25 cellular contexts compared by ENCODE assay signal in genomic region chr7:101975046-101975445, GRCh38.
DNase-seq lines count a peak whose midpoint lies in the region; ATAC-seq and TF ChIP-seq lines count a peak whose summit lies in the region.
"Had no signal": no experiment of that assay in that cellular context is flagged by ENCODE, and none has a peak within 500 bp of the region (broad histone marks: within the 10 kb centered on the region; RNA-seq: fewer than 3 reads in every experiment).

No MANE protein-coding gene starts in this region.

- H3K36me3 Mint-ChIP-seq in activated naive CD4-positive, alpha-beta T cell treated with anti-CD3 and anti-CD28 coated beads, Interleukin-2, amount 50 U/mL, for 24 hours = peaks cover 10% of the 10 kb centered on the region
- H3K36me3 Mint-ChIP-seq in activated naive CD4-positive, alpha-beta T cell treated with anti-CD3 and anti-CD28 coated beads, Interleukin-2, amount 10 ng/mL, durations not matched to agents 7 days and 5 days = no peaks in the 10 kb centered on the region
- peaks cover 25% of the 10 kb centered on the region for H3K36me3 Mint-ChIP-seq in endodermal cell (ENCODE audit: low read depth)
- peaks cover 17 to 27% of the 10 kb centered on the region in 2 donors for H3K36me3 Mint-ChIP-seq in stimulated activated naive B cell treated with anti-CD40 and anti-IgM and Interleukin-4, amounts not matched to agents 10 μg/mL and 1 μg/mL and 100 μg/mL, for 72 hours

- no peaks in the 10 kb centered on the region for H3K27me3 Mint-ChIP-seq in activated naive CD4-positive, alpha-beta T cell treated with anti-CD3 and anti-CD28 coated beads, Interleukin-2, amount 50 U/mL, for 24 hours
- H3K27me3 Mint-ChIP-seq in activated naive CD4-positive, alpha-beta T cell treated with anti-CD3 and anti-CD28 coated beads, Interleukin-2, amount 10 ng/mL, durations not matched to agents 7 days and 5 days = no peaks in the 10 kb centered on the region
- H3K27me3 Mint-ChIP-seq in endodermal cell (ENCODE audit: insufficient read depth) = no peaks in the 10 kb centered on the region
- no peaks in the 10 kb centered on the region for H3K27me3 Mint-ChIP-seq in stimulated activated naive B cell treated with anti-CD40 and anti-IgM and Interleukin-4, amounts not matched to agents 10 μg/mL and 1 μg/mL and 100 μg/mL, for 72 hours

- H3K4me3 Mint-ChIP-seq in activated naive CD4-positive, alpha-beta T cell treated with anti-CD3 and anti-CD28 coated beads, Interleukin-2, amount 50 U/mL, for 24 hours = no peak overlapping the region
- H3K4me3 Mint-ChIP-seq in activated naive CD4-positive, alpha-beta T cell treated with anti-CD3 and anti-CD28 coated beads, Interleukin-2, amount 10 ng/mL, durations not matched to agents 7 days and 5 days = no peak overlapping the region
- H3K4me3 Mint-ChIP-seq in endodermal cell = no peak overlapping the region
- H3K4me3 Mint-ChIP-seq in stimulated activated naive B cell treated with anti-CD40 and anti-IgM and Interleukin-4, amounts not matched to agents 10 μg/mL and 1 μg/mL and 100 μg/mL, for 72 hours = no peak overlapping the region
- H3K4me3 Mint-ChIP-seq: CD14-positive monocyte had no signal

- DNase-seq in activated naive CD4-positive, alpha-beta T cell treated with anti-CD3 and anti-CD28 coated beads, Interleukin-2, amount 10 ng/mL, durations not matched to agents 7 days and 5 days = no peak
- DNase-seq in endodermal cell (no peak), HPDE6-E6E7 (ENCODE audit: extremely low spot score) (no peak), brain microvascular endothelial cell (no peak), NCI-H2081 treated with DMSO at 0.1 percent for 48 hours (lab: John Stamatoyannopoulos, UW) (no peak)
- no peak for DNase-seq in stimulated activated naive B cell treated with anti-CD40 and anti-IgM and Interleukin-4, amounts not matched to agents 10 μg/mL and 1 μg/mL and 100 μg/mL, for 72 hours
- DNase-seq: DMS79 treated with DMSO at 0.1 percent for 48 hours, GOT3, HCEC 1CT, IMR-90, NCI-H1105 treated with DMSO at 0.1 percent for 48 hours, NCI-H2029 treated with DMSO at 0.1 percent for 48 hours, NCI-H2171, NCI-H345, NCI-H524 treated with DMSO at 0.1 percent for 48 hours, NCI-H82, PC-9, RPMI8226, SHP77 treated with DMSO at 0.1 percent for 48 hours had no signal

- peak overlapping the region; percentile 62 for H3K27ac ChIP-seq in OCI-LY1 (ENCODE audit: low read depth, low read length, poor library complexity, severe bottlenecking)
- H3K27ac ChIP-seq in endodermal cell (ENCODE audit: low read depth, low read length) = no peak overlapping the region
- H3K27ac ChIP-seq in brain microvascular endothelial cell = no peak overlapping the region
- H3K27ac ChIP-seq: 22Rv1, KMS-11, PC-9, SK-N-MC had no signal

- no peak overlapping the region for H2AFZ ChIP-seq in OCI-LY1 (ENCODE audit: low read length)
- H2AFZ ChIP-seq: PC-9 had no signal

- H3K4me1 ChIP-seq in OCI-LY1 (ENCODE audit: insufficient read depth, low read length, severe bottlenecking) = peaks cover 60% of the 10 kb centered on the region
- no peaks in the 10 kb centered on the region for H3K4me1 ChIP-seq in endodermal cell (ENCODE audit: control insufficient read depth, insufficient read depth, low read length)

- no peak overlapping the region for H3K4me2 ChIP-seq in OCI-LY1 (ENCODE audit: low read length)
- H3K4me2 ChIP-seq: KMS-11, PC-9 had no signal

- H4K20me1 ChIP-seq in OCI-LY1 (ENCODE audit: insufficient read depth, low read length) = no peaks in the 10 kb centered on the region

- H3K4me3 ChIP-seq in OCI-LY1 (ENCODE audit: low read depth, low read length, poor library complexity, severe bottlenecking) = no peak overlapping the region
- no peak overlapping the region for H3K4me3 ChIP-seq in endodermal cell (ENCODE audit: low read length)
- H3K4me3 ChIP-seq in brain microvascular endothelial cell (ENCODE audit: low read depth, low read length) = no peak overlapping the region
- H3K4me3 ChIP-seq: PC-9, SK-N-MC had no signal

- H3K9me3 ChIP-seq in OCI-LY1 (ENCODE audit: low read length) = no peaks in the 10 kb centered on the region
- H3K9me3 ChIP-seq in endodermal cell (ENCODE audit: control insufficient read depth, low read length) = no peaks in the 10 kb centered on the region

- in situ Hi-C loops in brain microvascular endothelial cell (cut with HindIII; ENCODE audit: low pct_ligation_motif_present, low sequenced_read_pairs) = no loop called here

- CTCF ChIA-PET in activated naive CD4-positive, alpha-beta T cell treated with anti-CD3 and anti-CD28 coated beads, Interleukin-2, amount 10 ng/mL, durations not matched to agents 7 days and 5 days (lab: Charles Lee) = no interaction called here

- H3K27me3 ChIP-seq in OCI-LY1 (ENCODE audit: insufficient read depth, low read length) (no peaks in the 10 kb centered on the region), endodermal cell (ENCODE audit: control insufficient read depth, insufficient read depth, low read length, poor library complexity, severe bottlenecking) (no peaks in the 10 kb centered on the region), brain microvascular endothelial cell (replicated peaks) (no peaks in the 10 kb centered on the region)

- H3K9me3 Mint-ChIP-seq in activated naive CD4-positive, alpha-beta T cell treated with anti-CD3 and anti-CD28 coated beads, Interleukin-2, amount 50 U/mL, for 24 hours = no peaks in the 10 kb centered on the region
- no peaks in the 10 kb centered on the region for H3K9me3 Mint-ChIP-seq in activated naive CD4-positive, alpha-beta T cell treated with anti-CD3 and anti-CD28 coated beads, Interleukin-2, amount 10 ng/mL, durations not matched to agents 7 days and 5 days
- H3K9me3 Mint-ChIP-seq in endodermal cell = no peaks in the 10 kb centered on the region
- H3K9me3 Mint-ChIP-seq in stimulated activated naive B cell treated with anti-CD40 and anti-IgM and Interleukin-4, amounts not matched to agents 10 μg/mL and 1 μg/mL and 100 μg/mL, for 72 hours = peaks cover 4 to 7% of the 10 kb centered on the region in 2 donors
- H3K9me3 Mint-ChIP-seq: CD14-positive monocyte had no signal

- ATAC-seq in stimulated activated naive B cell treated with anti-CD40 and anti-IgM and Interleukin-4, amounts not matched to agents 10 μg/mL and 1 μg/mL and 100 μg/mL, for 72 hours (replicated peaks) = no peak

- H3K9ac ChIP-seq in OCI-LY1 (ENCODE audit: low read length) = no peak overlapping the region; the same call in 1 of the 2 replicates
- H3K9ac ChIP-seq in endodermal cell (ENCODE audit: extremely low read depth, low read length, poor library complexity, severe bottlenecking) = no peak overlapping the region
- H3K9ac ChIP-seq: KMS-11 had no signal

- peaks cover 35% of the 10 kb centered on the region for H3K79me2 ChIP-seq in OCI-LY1 (ENCODE audit: insufficient read depth, low read length)

- H3K9me2 ChIP-seq in OCI-LY1 (ENCODE audit: low read depth, low read length) = no peaks in the 10 kb centered on the region

- 76 to 92% methylated on average over 4 to 7 of the region's 7 CpGs for WGBS in endodermal cell (ENCODE audit: insufficient coverage in 1 of 2, insufficient read length in 1 of 2), 2 experiments

- H3K27ac Mint-ChIP-seq in activated naive CD4-positive, alpha-beta T cell treated with anti-CD3 and anti-CD28 coated beads, Interleukin-2, amount 50 U/mL, for 24 hours = peak overlapping the region; percentile 46
- no peak overlapping the region for H3K27ac Mint-ChIP-seq in activated naive CD4-positive, alpha-beta T cell treated with anti-CD3 and anti-CD28 coated beads, Interleukin-2, amount 10 ng/mL, durations not matched to agents 7 days and 5 days
- H3K27ac Mint-ChIP-seq in endodermal cell = peak overlapping the region; percentile 49
- peak overlapping the region; percentile 67 for H3K27ac Mint-ChIP-seq in stimulated activated naive B cell treated with anti-CD40 and anti-IgM and Interleukin-4, amounts not matched to agents 10 μg/mL and 1 μg/mL and 100 μg/mL, for 72 hours

- H3F3A ChIP-seq in OCI-LY1 (ENCODE audit: insufficient read depth, low read length) = 0 out of 2 replicates have a peak, but pooled peaks cover 4% of the 10 kb centered on the region

- peaks cover 4% of the 10 kb centered on the region for H3K4me1 Mint-ChIP-seq in activated naive CD4-positive, alpha-beta T cell treated with anti-CD3 and anti-CD28 coated beads, Interleukin-2, amount 50 U/mL, for 24 hours
- no peaks in the 10 kb centered on the region for H3K4me1 Mint-ChIP-seq in activated naive CD4-positive, alpha-beta T cell treated with anti-CD3 and anti-CD28 coated beads, Interleukin-2, amount 10 ng/mL, durations not matched to agents 7 days and 5 days
- H3K4me1 Mint-ChIP-seq in endodermal cell = peaks cover 7% of the 10 kb centered on the region
- peaks cover 18 to 29% of the 10 kb centered on the region in 2 donors for H3K4me1 Mint-ChIP-seq in stimulated activated naive B cell treated with anti-CD40 and anti-IgM and Interleukin-4, amounts not matched to agents 10 μg/mL and 1 μg/mL and 100 μg/mL, for 72 hours

- TF ChIP-seq CTCF in OCI-LY1 (IDR thresholded peaks at IDR 0.05; ENCODE audit: low read length) (no peak), endodermal cell (conservative IDR thresholded peaks at IDR 0.05) (no peak), brain microvascular endothelial cell (IDR thresholded peaks at IDR 0.05; ENCODE audit: low read depth, low read length, missing control alignments) (no peak)

- peaks cover 33% of the 10 kb centered on the region; the same call in 1 of the 2 replicates for H3K36me3 ChIP-seq in OCI-LY1 (ENCODE audit: insufficient read depth, low read length)
- H3K36me3 ChIP-seq in endodermal cell (ENCODE audit: control insufficient read depth, insufficient read depth, low read length) = no peaks in the 10 kb centered on the region
- H3K36me3 ChIP-seq in brain microvascular endothelial cell (replicated peaks) = no peaks in the 10 kb centered on the region
